1 cellular context compared by ENCODE assay signal in genomic region chr4:39825741-39826231, GRCh38.
TF ChIP-seq lines count a peak whose summit lies in the region.

No MANE protein-coding gene starts in this region.

TF ChIP-seq in GM23338, 12 proteins besides CTCF, POLR2A, EP300 and RAD21 (continued from another document):
- TF ChIP-seq ZNF462 (CRISPR knock-in tag; IDR thresholded peaks at IDR 0.05) (no peak), CREB1 (CRISPR knock-in tag; IDR thresholded peaks at IDR 0.05; ENCODE audit: low read depth) (no peak), EZH2phosphoT487 (IDR thresholded peaks at IDR 0.05; ENCODE audit: unreplicated experiment) (no peak), REST (IDR thresholded peaks at IDR 0.05; ENCODE audit: unreplicated experiment) (no peak), NANOG (IDR thresholded peaks at IDR 0.05; ENCODE audit: borderline replicate concordance) (no peak)
